8 cellular contexts compared by ENCODE assay signal in the genomic region with DNA sequence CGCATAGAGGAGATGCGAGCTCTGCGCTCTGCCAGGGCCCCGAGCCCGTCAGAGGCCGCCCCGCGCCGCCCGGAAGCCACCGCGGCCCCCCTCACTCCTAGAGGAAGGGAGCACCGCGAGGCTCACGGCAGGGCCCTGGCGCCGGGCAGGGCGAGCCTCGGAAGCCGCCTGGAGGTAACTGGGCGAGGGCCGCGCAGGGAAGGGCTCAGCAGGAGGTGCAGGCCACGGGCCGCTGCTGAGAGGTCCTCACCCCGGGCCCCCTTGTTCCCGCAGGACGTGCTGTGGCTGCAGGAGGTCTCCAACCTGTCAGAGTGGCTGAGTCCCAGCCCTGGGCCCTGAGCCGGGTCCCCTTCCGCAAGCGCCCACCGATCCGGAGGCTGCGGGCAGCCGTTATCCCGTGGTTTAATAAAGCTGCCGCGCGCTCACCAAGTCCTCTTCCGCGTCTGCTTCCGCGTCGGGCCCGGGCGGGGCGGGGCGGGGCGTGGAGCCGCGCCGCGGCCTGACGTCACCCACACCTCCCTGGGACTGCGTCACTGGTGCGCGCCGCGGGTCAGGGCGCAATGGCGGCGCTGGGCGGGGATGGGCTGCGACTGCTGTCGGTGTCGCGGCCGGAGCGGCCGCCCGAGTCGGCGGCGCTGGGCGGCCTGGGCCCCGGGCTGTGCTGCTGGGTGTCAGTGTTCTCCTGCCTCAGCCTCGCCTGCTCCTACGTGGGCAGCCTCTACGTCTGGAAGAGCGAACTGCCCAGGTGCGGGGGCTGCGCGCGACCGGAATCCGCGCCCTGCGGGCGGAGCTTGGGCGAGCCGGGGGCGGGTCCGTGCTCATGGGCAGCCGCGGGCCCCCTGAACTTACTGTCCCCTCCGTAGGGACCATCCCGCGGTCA. TPM values are rescaled to one million over a fixed set of nuclear protein-coding genes. Genes with fewer than 3 reads are reported as not detected.
DNase-seq lines count a peak whose midpoint lies in the region; ATAC-seq and TF ChIP-seq lines count a peak whose summit lies in the region.

A gene with protein sequence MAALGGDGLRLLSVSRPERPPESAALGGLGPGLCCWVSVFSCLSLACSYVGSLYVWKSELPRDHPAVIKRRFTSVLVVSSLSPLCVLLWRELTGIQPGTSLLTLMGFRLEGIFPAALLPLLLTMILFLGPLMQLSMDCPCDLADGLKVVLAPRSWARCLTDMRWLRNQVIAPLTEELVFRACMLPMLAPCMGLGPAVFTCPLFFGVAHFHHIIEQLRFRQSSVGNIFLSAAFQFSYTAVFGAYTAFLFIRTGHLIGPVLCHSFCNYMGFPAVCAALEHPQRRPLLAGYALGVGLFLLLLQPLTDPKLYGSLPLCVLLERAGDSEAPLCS (plus strand): TSS at position 546 of the 880 bp plus-strand sequence. CDS start 15 bp downstream, at position 561.

- 0 to 1% (median 0%) methylated on average over 3 to 98 of the region's 98 CpGs for WGBS in adrenal gland, 4 donors
- WGBS in psoas muscle, 3 donors = 0 to 1% (median 0%) methylated on average over 84 to 98 of the region's 98 CpGs
- WGBS in urinary bladder = under 1% methylated on average over 98 of the region's 98 CpGs

- H3K9me3 ChIP-seq in adrenal gland (replicated peaks in 1 of 3) (no peaks in the 10 kb centered on the region), psoas muscle (no peaks in the 10 kb centered on the region)

- intact Hi-C loops in adrenal gland (cut with DNase I) = no loop called here
- intact Hi-C loops in left cardiac atrium (cut with DNase I) = no loop called here
- intact Hi-C loops in psoas muscle (cut with DNase I) = loop anchor here in 1 of 2 donors (2.0 kb wide), 1 partner anchor 112 kb away; no protein-coding TSS in a partner anchor

- ATAC-seq in HG02623 (IDR thresholded peaks at IDR 0.05; ENCODE audit: unreplicated experiment) (peak; percentile 73), left cardiac atrium (peak; percentile 97 to 98), psoas muscle (peak; percentile 96 to 99 (median 98))

- H3K27ac ChIP-seq in adrenal gland (peak within 1 kb of the TSS; percentile 91 to 99 (median 99)), psoas muscle (peak within 1 kb of the TSS; percentile 98), urinary bladder (ENCODE audit: low read depth) (peak within 1 kb of the TSS; percentile 100)

- peaks cover 25 to 46% of the 10 kb centered on the region in 2 donors for H3K4me1 ChIP-seq in adrenal gland (replicated peaks in 1 of 2)
- peaks cover 22% of the 10 kb centered on the region for H3K4me1 ChIP-seq in psoas muscle
- H3K4me1 ChIP-seq in urinary bladder (ENCODE audit: insufficient read depth) = peaks cover 3% of the 10 kb centered on the region

- H3K36me3 ChIP-seq in adrenal gland (replicated peaks in 1 of 2) (peaks cover 0 to 28% of the 10 kb centered on the region in 2 donors), psoas muscle (ENCODE audit: insufficient read depth in 1 of 2, low read depth in 1 of 2) (peaks cover 4 to 41% of the 10 kb centered on the region in 2 donors), urinary bladder (ENCODE audit: insufficient read depth) (no peaks in the 10 kb centered on the region)

- TF ChIP-seq CTCF in GM12865 (IDR thresholded peaks at IDR 0.05; ENCODE audit: insufficient read depth, low read depth, low read length, missing control alignments) = no peak
- peak in 1 of 6 experiments; percentile 3 for TF ChIP-seq CTCF in adrenal gland (IDR thresholded peaks at IDR 0.05)
- no peak for TF ChIP-seq CTCF in psoas muscle (IDR thresholded peaks at IDR 0.05)

- TF ChIP-seq POLR2A in adrenal gland (IDR thresholded peaks at IDR 0.05) = peak; percentile 81 to 93

- peak; percentile 93 for DNase-seq in GM12865 (ENCODE audit: low read depth)
- peak; percentile 86 for DNase-seq in NCI-H1105 (lab: John Stamatoyannopoulos, UW)
- DNase-seq in T-helper 1 cell = peak; percentile 80 to 93 (median 86)
- peak; percentile 86 to 95 (median 90) for DNase-seq in adrenal gland
- peak; percentile 90 for DNase-seq in left cardiac atrium
- peak; percentile 90 to 95 for DNase-seq in psoas muscle

- H3K27me3 ChIP-seq in adrenal gland = no peaks in the 10 kb centered on the region
- no peaks in the 10 kb centered on the region for H3K27me3 ChIP-seq in psoas muscle (ENCODE audit: insufficient read depth in 3 of 3, low read length in 2 of 3)

- H3K4me3 ChIP-seq in GM12865 (ENCODE audit: low read depth, low read length) = peak within 1 kb of the TSS; percentile 92
- H3K4me3 ChIP-seq in adrenal gland = peak within 1 kb of the TSS; percentile 69 to 100 (median 91)
- H3K4me3 ChIP-seq in psoas muscle = peak within 1 kb of the TSS; percentile 99
- peak within 1 kb of the TSS; percentile 98 for H3K4me3 ChIP-seq in urinary bladder (ENCODE audit: low read depth, low read length)

RNA-seq across cellular contexts. Expression of the gene that starts here (rescaled TPM):
- total RNA-seq in adrenal gland = 10 to 100 TPM; 12.5 to 24.8 (median 19.4) TPM
- 10 to 100 TPM in 2 of 3 donors, 1 to 10 TPM in 1; 5.2 to 19.5 (median 16.5) TPM for polyA plus RNA-seq in adrenal gland
- 1 to 10 TPM; 7.7 to 8.9 TPM for total RNA-seq in left cardiac atrium
- total RNA-seq in psoas muscle = 1 to 10 TPM; 3.1 to 5.0 (median 4.3) TPM
- 10 to 100 TPM in 1 of 3 donors, 1 to 10 TPM in 2; 4.2 to 13.2 (median 5.1) TPM for polyA plus RNA-seq in psoas muscle
- 12.2 TPM for total RNA-seq in urinary bladder
- polyA plus RNA-seq in urinary bladder = 18.7 TPM

Comparison
In these comparisons a context has a peak if more than half of its experiments do, and no peak if none do; other contexts are left out.
1. Peak in every context shown above with its lines: DNase-seq, ATAC-seq, H3K4me3 ChIP-seq and H3K27ac ChIP-seq.